Comparison of ENCODE assay signal across 7 cellular contexts in the genomic region with DNA sequence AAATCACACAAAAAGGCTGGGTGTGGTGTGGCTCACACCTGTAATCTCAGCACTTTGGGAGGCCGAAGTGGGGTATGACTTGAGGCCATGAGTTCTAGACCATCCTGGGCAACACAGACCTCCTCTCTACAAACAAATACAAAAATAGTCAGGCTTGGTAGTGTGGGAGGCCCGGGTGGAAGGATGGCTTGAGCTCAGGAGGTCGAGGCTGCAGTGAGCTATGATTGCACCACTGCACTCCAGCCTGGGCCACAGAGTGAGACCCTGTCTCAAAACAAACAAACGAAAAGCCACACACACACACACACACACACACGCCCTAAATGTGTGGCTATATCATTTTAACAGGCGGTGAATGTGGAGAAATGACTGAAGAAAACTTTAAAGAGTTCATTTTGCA. TPM values are rescaled to one million over a fixed set of nuclear protein-coding genes. Genes with fewer than 3 reads are reported as not detected.
DNase-seq lines count a peak whose midpoint lies in the region; ATAC-seq and TF ChIP-seq lines count a peak whose summit lies in the region.
"Had no signal": no experiment of that assay in that cellular context is flagged by ENCODE, and none has a peak within 500 bp of the region (broad histone marks: within the 10 kb centered on the region; RNA-seq: fewer than 3 reads in every experiment).

No MANE protein-coding gene starts in this region.

- H3K4me3 ChIP-seq in GM12875 (ENCODE audit: low read depth, low read length), result peak overlapping the region; percentile 6

- H3K36me3 Mint-ChIP-seq in activated T-helper 2 cell treated with anti-CD3 and anti-CD28 coated beads, Interferon-gamma antibody, Interleukin-2, Interleukin-4, amounts not matched to agents 10 μg/mL and 5 μg/mL and 100 μg/mL, durations not matched to agents 14 hours and 24 hours and 36 hours (ENCODE audit: low read depth), result peaks cover 38% of the 10 kb centered on the region
- H3K36me3 Mint-ChIP-seq in nephron (ENCODE audit: low read depth), result peaks cover 38% of the 10 kb centered on the region

- peaks cover 9% of the 10 kb centered on the region for H3K4me1 Mint-ChIP-seq in activated T-helper 2 cell treated with anti-CD3 and anti-CD28 coated beads, Interferon-gamma antibody, Interleukin-2, Interleukin-4, amounts not matched to agents 10 μg/mL and 5 μg/mL and 100 μg/mL, durations not matched to agents 14 hours and 24 hours and 36 hours (ENCODE audit: low read depth)
- H3K4me1 Mint-ChIP-seq in nephron, result peaks cover 9% of the 10 kb centered on the region

- TF ChIP-seq CTCF in GM12875 (IDR thresholded peaks at IDR 0.05; ENCODE audit: borderline replicate concordance, insufficient read depth, low read depth, low read length) (no peak), nephron (IDR thresholded peaks at IDR 0.05; ENCODE audit: unreplicated experiment in 3 of 3) (no peak)

- H3K9me3 Mint-ChIP-seq in activated T-helper 2 cell treated with anti-CD3 and anti-CD28 coated beads, Interferon-gamma antibody, Interleukin-2, Interleukin-4, amounts not matched to agents 10 μg/mL and 5 μg/mL and 100 μg/mL, durations not matched to agents 14 hours and 24 hours and 36 hours, result peaks cover 13% of the 10 kb centered on the region
- peaks cover 13% of the 10 kb centered on the region for H3K9me3 Mint-ChIP-seq in nephron

- intact Hi-C loops in activated T-helper 2 cell treated with anti-CD3 and anti-CD28 coated beads, Interferon-gamma antibody, Interleukin-2, Interleukin-4, amounts not matched to agents 10 μg/mL and 5 μg/mL and 100 μg/mL, durations not matched to agents 14 hours and 24 hours and 36 hours (cut with micrococcal nuclease), result no loop called here

- no peak for ATAC-seq in GM19455 (IDR thresholded peaks at IDR 0.05; ENCODE audit: unreplicated experiment)

- H3K27me3 Mint-ChIP-seq in activated T-helper 2 cell treated with anti-CD3 and anti-CD28 coated beads, Interferon-gamma antibody, Interleukin-2, Interleukin-4, amounts not matched to agents 10 μg/mL and 5 μg/mL and 100 μg/mL, durations not matched to agents 14 hours and 24 hours and 36 hours (ENCODE audit: low read depth), result no peaks in the 10 kb centered on the region
- peaks cover 5% of the 10 kb centered on the region for H3K27me3 Mint-ChIP-seq in nephron (ENCODE audit: low read depth)

- H3K27ac Mint-ChIP-seq in activated T-helper 2 cell treated with anti-CD3 and anti-CD28 coated beads, Interferon-gamma antibody, Interleukin-2, Interleukin-4, amounts not matched to agents 10 μg/mL and 5 μg/mL and 100 μg/mL, durations not matched to agents 14 hours and 24 hours and 36 hours, result peak overlapping the region; percentile 86
- H3K27ac Mint-ChIP-seq in nephron, result peak overlapping the region; percentile 58 to 88 (median 63)

- DNase-seq in activated T-helper 2 cell treated with anti-CD3 and anti-CD28 coated beads, Interferon-gamma antibody, Interleukin-2, Interleukin-4, amounts not matched to agents 10 μg/mL and 5 μg/mL and 100 μg/mL, durations not matched to agents 14 hours and 24 hours and 36 hours (ENCODE audit: low spot score), result no peak
- no peak for DNase-seq in NCI-H1417 treated with DMSO at 0.1 percent for 48 hours (lab: John Stamatoyannopoulos, UW)
- DNase-seq in SHP77 treated with DMSO at 0.1 percent for 48 hours (lab: John Stamatoyannopoulos, UW), result no peak

- H3K4me3 Mint-ChIP-seq in activated T-helper 2 cell treated with anti-CD3 and anti-CD28 coated beads, Interferon-gamma antibody, Interleukin-2, Interleukin-4, amounts not matched to agents 10 μg/mL and 5 μg/mL and 100 μg/mL, durations not matched to agents 14 hours and 24 hours and 36 hours (ENCODE audit: low read depth), result peak overlapping the region; percentile 94
- peak overlapping the region; percentile 98 to 99 (median 99) for H3K4me3 Mint-ChIP-seq in nephron

RNA-seq across cellular contexts. Expression of a gene that starts 0.9 kb away (rescaled TPM):
- total RNA-seq in activated T-helper 2 cell treated with anti-CD3 and anti-CD28 coated beads, Interferon-gamma antibody, Interleukin-2, Interleukin-4, amounts not matched to agents 10 μg/mL and 5 μg/mL and 100 μg/mL, durations not matched to agents 14 hours and 24 hours and 36 hours, result 9.2 and 9.4 TPM in 2 replicates

RNA-seq across cellular contexts. Expression of a gene that starts 10.1 kb away (rescaled TPM):
- not detected in 2 replicates for total RNA-seq in activated T-helper 2 cell treated with anti-CD3 and anti-CD28 coated beads, Interferon-gamma antibody, Interleukin-2, Interleukin-4, amounts not matched to agents 10 μg/mL and 5 μg/mL and 100 μg/mL, durations not matched to agents 14 hours and 24 hours and 36 hours
- total RNA-seq: left lobe of liver had no signal

RNA-seq across cellular contexts. Expression of a gene that starts 19.5 kb away (rescaled TPM):
- total RNA-seq in activated T-helper 2 cell treated with anti-CD3 and anti-CD28 coated beads, Interferon-gamma antibody, Interleukin-2, Interleukin-4, amounts not matched to agents 10 μg/mL and 5 μg/mL and 100 μg/mL, durations not matched to agents 14 hours and 24 hours and 36 hours, result not detected in 2 replicates
- total RNA-seq: left lobe of liver had no signal

RNA-seq across cellular contexts. Expression of a gene that starts 28.6 kb away (rescaled TPM):
- not detected in 2 replicates for total RNA-seq in activated T-helper 2 cell treated with anti-CD3 and anti-CD28 coated beads, Interferon-gamma antibody, Interleukin-2, Interleukin-4, amounts not matched to agents 10 μg/mL and 5 μg/mL and 100 μg/mL, durations not matched to agents 14 hours and 24 hours and 36 hours
- total RNA-seq: left lobe of liver had no signal

RNA-seq across cellular contexts. Expression of a gene that starts 38.2 kb away (rescaled TPM):
- not detected in 2 replicates for total RNA-seq in activated T-helper 2 cell treated with anti-CD3 and anti-CD28 coated beads, Interferon-gamma antibody, Interleukin-2, Interleukin-4, amounts not matched to agents 10 μg/mL and 5 μg/mL and 100 μg/mL, durations not matched to agents 14 hours and 24 hours and 36 hours
- total RNA-seq: left lobe of liver had no signal
